In the genomic region with DNA sequence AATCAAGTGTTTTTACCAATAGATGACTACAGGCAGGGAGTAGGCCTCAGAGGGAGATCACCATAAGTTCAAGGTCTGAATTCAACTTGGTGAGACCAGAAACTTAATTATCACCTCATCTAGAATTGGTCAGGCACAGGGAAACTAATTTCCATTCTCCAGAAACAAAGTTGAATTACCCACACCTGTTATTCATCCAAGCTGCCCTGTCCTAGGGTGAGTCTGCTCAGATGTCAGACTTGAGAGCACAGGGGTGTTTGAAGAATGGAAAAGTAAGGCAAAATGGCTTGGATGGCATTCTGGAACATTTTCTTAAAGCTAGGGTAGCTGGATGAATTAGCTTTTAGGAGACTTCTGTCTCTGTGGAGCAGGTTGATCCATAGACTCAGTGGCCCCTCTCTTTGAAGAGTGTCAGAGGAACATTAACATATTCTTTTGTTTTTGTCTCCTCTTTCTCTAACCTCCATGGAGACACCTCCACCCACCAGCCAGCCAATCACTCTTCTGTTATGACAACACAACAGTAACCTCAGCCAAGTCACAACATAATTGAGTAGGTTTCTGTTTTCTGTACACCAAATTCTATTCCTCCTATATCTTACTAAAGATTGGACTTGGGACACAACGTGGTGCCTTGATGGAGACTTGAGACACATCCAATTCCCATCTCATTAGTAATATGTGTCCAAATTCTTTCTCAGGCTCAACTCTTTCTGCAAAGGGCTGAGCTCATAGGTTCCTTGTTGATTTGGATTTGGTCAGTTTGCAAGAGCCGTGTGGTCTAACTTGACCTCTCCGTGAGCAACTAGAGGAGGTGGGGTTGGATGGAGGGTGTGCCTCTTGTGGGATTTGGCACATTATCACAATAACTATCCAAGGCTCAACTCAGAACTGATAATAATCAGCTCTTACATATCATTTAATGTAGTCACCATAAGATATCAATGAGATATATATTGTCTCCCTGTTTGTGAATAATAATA, we compare ENCODE assay signal across 27 cellular contexts. TPM values are rescaled to one million over a fixed set of nuclear protein-coding genes. Genes with fewer than 3 reads are reported as not detected.
DNase-seq lines count a peak whose midpoint lies in the region; ATAC-seq and TF ChIP-seq lines count a peak whose summit lies in the region.
"Had no signal": no experiment of that assay in that cellular context is flagged by ENCODE, and none has a peak within 500 bp of the region (broad histone marks: within the 10 kb centered on the region; RNA-seq: fewer than 3 reads in every experiment).

No MANE protein-coding gene starts in this region.

- peak overlapping the region; percentile 57 for H3K27ac ChIP-seq in CD8-positive, alpha-beta memory T cell (ENCODE audit: low read depth, low read length)
- H3K27ac ChIP-seq: colonic mucosa, epithelial cell of prostate, VCaP had no signal

- peaks cover 2% of the 10 kb centered on the region for H3K36me3 Mint-ChIP-seq in activated CD8-positive, alpha-beta memory T cell treated with anti-CD3 and anti-CD28 coated beads, Interleukin-2, amount 10 ng/mL, durations not matched to agents 7 days and 5 days
- peaks cover 0 to 8% (median 0%) of the 10 kb centered on the region in 3 donors for H3K36me3 Mint-ChIP-seq in CD8-positive, alpha-beta memory T cell
- H3K36me3 Mint-ChIP-seq in progenitor cell of endocrine pancreas (ENCODE audit: insufficient read depth) = no peaks in the 10 kb centered on the region
- H3K36me3 Mint-ChIP-seq: type B pancreatic cell had no signal

- DNase-seq in activated CD8-positive, alpha-beta memory T cell treated with anti-CD3 and anti-CD28 coated beads, Interleukin-2, amount 10 ng/mL, durations not matched to agents 7 days and 5 days = no peak
- DNase-seq in activated CD8-positive, alpha-beta memory T cell treated with anti-CD3 and anti-CD28 coated beads for 24 hours = no peak
- DNase-seq in CD8-positive, alpha-beta memory T cell = no peak
- peak; percentile 0 to 26 for DNase-seq in erythroblast (lab: John Stamatoyannopoulos, UW)
- DNase-seq in progenitor cell of endocrine pancreas (ENCODE audit: low spot score, unreplicated experiment) = no peak
- no peak for DNase-seq in NCI-H82 treated with DMSO at 0.1 percent for 48 hours (lab: John Stamatoyannopoulos, UW; ENCODE audit: unreplicated experiment)
- DNase-seq: activated naive CD4-positive, alpha-beta T cell treated with anti-CD3 and anti-CD28 coated beads, Interleukin-2, amount 50 U/mL, for 16 hours; BE2C; colonic mucosa; DMS53; effector CD8-positive, alpha-beta T cell; left ventricle myocardium superior; NCI-H187; NCI-H526; occipital lobe; SHP77; stimulated activated CD8-positive, alpha-beta memory T cell treated with anti-CD3 and anti-CD28 coated beads, Interleukin-4, amount 100 ng/mL, for 48 hours had no signal

- H3K9me3 ChIP-seq in CD8-positive, alpha-beta memory T cell (ENCODE audit: low read length) = no peaks in the 10 kb centered on the region
- H3K9me3 ChIP-seq: BE2C, colonic mucosa had no signal

- no peaks in the 10 kb centered on the region for H3K27me3 ChIP-seq in CD8-positive, alpha-beta memory T cell (ENCODE audit: insufficient read depth, low read length, poor library complexity, severe bottlenecking)
- H3K27me3 ChIP-seq: BE2C, colonic mucosa had no signal

- TF ChIP-seq POLR2A in erythroblast (IDR thresholded peaks at IDR 0.05; ENCODE audit: low read length) = peak; percentile 19

- H3K4me3 ChIP-seq in CD8-positive, alpha-beta memory T cell (ENCODE audit: low read length) = no peak overlapping the region
- H3K4me3 ChIP-seq: colonic mucosa had no signal

- peak; percentile 42 for ATAC-seq in activated CD8-positive, alpha-beta memory T cell treated with anti-CD3 and anti-CD28 coated beads, Interleukin-2, amount 10 ng/mL, durations not matched to agents 7 days and 5 days
- peak; percentile 55 for ATAC-seq in HG03159 (IDR thresholded peaks at IDR 0.05; ENCODE audit: unreplicated experiment)
- no peak for ATAC-seq in GM21390 (IDR thresholded peaks at IDR 0.05; ENCODE audit: unreplicated experiment)
- ATAC-seq: left ventricle myocardium superior, Panc1 had no signal

- TF ChIP-seq CTCF in progenitor cell of endocrine pancreas (IDR thresholded peaks at IDR 0.05; ENCODE audit: unreplicated experiment) = no peak

- CTCF ChIA-PET in activated CD8-positive, alpha-beta memory T cell treated with anti-CD3 and anti-CD28 coated beads, Interleukin-2, amount 10 ng/mL, durations not matched to agents 7 days and 5 days (lab: Charles Lee) = interaction anchor here (2.5 kb wide), 1 partner anchor 9 kb away, joined by 10 read pairs; no protein-coding TSS in a partner anchor
- CTCF ChIA-PET in CD8-positive, alpha-beta memory T cell (lab: Charles Lee) = no interaction called here

- no peak overlapping the region for H3K4me3 Mint-ChIP-seq in activated CD8-positive, alpha-beta memory T cell treated with anti-CD3 and anti-CD28 coated beads, Interleukin-2, amount 10 ng/mL, durations not matched to agents 7 days and 5 days
- H3K4me3 Mint-ChIP-seq in CD8-positive, alpha-beta memory T cell = no peak overlapping the region
- H3K4me3 Mint-ChIP-seq in progenitor cell of endocrine pancreas (ENCODE audit: low read depth) = no peak overlapping the region
- H3K4me3 Mint-ChIP-seq: type B pancreatic cell had no signal

- H3K27me3 Mint-ChIP-seq in activated CD8-positive, alpha-beta memory T cell treated with anti-CD3 and anti-CD28 coated beads, Interleukin-2, amount 10 ng/mL, durations not matched to agents 7 days and 5 days = no peaks in the 10 kb centered on the region
- H3K27me3 Mint-ChIP-seq in CD8-positive, alpha-beta memory T cell = peaks cover 0 to 1% of the 10 kb centered on the region in 2 donors
- H3K27me3 Mint-ChIP-seq in progenitor cell of endocrine pancreas = no peaks in the 10 kb centered on the region
- H3K27me3 Mint-ChIP-seq: type B pancreatic cell had no signal

- H3K9me3 Mint-ChIP-seq in activated CD8-positive, alpha-beta memory T cell treated with anti-CD3 and anti-CD28 coated beads, Interleukin-2, amount 10 ng/mL, durations not matched to agents 7 days and 5 days (ENCODE audit: low read depth) = peaks cover 3% of the 10 kb centered on the region
- H3K9me3 Mint-ChIP-seq in CD8-positive, alpha-beta memory T cell = no peaks in the 10 kb centered on the region
- peaks cover 15% of the 10 kb centered on the region for H3K9me3 Mint-ChIP-seq in progenitor cell of endocrine pancreas (ENCODE audit: low read depth)
- H3K9me3 Mint-ChIP-seq: type B pancreatic cell had no signal

- peaks cover 19% of the 10 kb centered on the region for H3K4me1 Mint-ChIP-seq in activated CD8-positive, alpha-beta memory T cell treated with anti-CD3 and anti-CD28 coated beads, Interleukin-2, amount 10 ng/mL, durations not matched to agents 7 days and 5 days
- H3K4me1 Mint-ChIP-seq in CD8-positive, alpha-beta memory T cell = peaks cover 0 to 9% (median 6%) of the 10 kb centered on the region in 3 donors
- H3K4me1 Mint-ChIP-seq in progenitor cell of endocrine pancreas (ENCODE audit: low read depth) = peaks cover 1% of the 10 kb centered on the region

- no peak overlapping the region for H3K27ac Mint-ChIP-seq in activated CD8-positive, alpha-beta memory T cell treated with anti-CD3 and anti-CD28 coated beads, Interleukin-2, amount 10 ng/mL, durations not matched to agents 7 days and 5 days
- peak overlapping the region in 1 of 8 donors; percentile 12 for H3K27ac Mint-ChIP-seq in CD8-positive, alpha-beta memory T cell
- H3K27ac Mint-ChIP-seq in progenitor cell of endocrine pancreas = no peak overlapping the region
- H3K27ac Mint-ChIP-seq: type B pancreatic cell had no signal

- H3K4me1 ChIP-seq in CD8-positive, alpha-beta memory T cell (ENCODE audit: insufficient read depth, low read length) = no peaks in the 10 kb centered on the region
- H3K4me1 ChIP-seq: BE2C, colonic mucosa had no signal

- no peaks in the 10 kb centered on the region for H3K36me3 ChIP-seq in CD8-positive, alpha-beta memory T cell (ENCODE audit: insufficient read depth, low read length)
- H3K36me3 ChIP-seq: BE2C, colonic mucosa had no signal

- POLR2A ChIA-PET in CD8-positive, alpha-beta memory T cell (lab: Charles Lee) = no interaction called here

RNA-seq across cellular contexts. Expression of gene VSIG4, which starts 45.1 kb away (rescaled TPM):
- total RNA-seq in activated CD8-positive, alpha-beta memory T cell treated with anti-CD3 and anti-CD28 coated beads, Interleukin-2, amount 10 ng/mL, durations not matched to agents 7 days and 5 days = not detected
- under 1 TPM; 0.64 to 0.68 TPM for total RNA-seq in CD8-positive, alpha-beta memory T cell
- 2.5 TPM for polyA plus RNA-seq in CD8-positive, alpha-beta memory T cell
- not detected in 2 replicates for total RNA-seq in progenitor cell of endocrine pancreas
- total RNA-seq: LHCN-M2; pulmonary artery endothelial cell; T-helper 2 cell treated with Interferon-gamma antibody and Interleukin-4, amounts not matched to agents 100 ng/mL and 5 ng/mL, for 36 hours had no signal
- polyA plus RNA-seq: keratinocyte had no signal

Comparison
In these comparisons a context has a peak if more than half of its experiments do, and no peak if none do; other contexts are left out.
1. DNase-seq: peak in erythroblast (2 of 2); none in activated CD8-positive, alpha-beta memory T cell treated with anti-CD3 and anti-CD28 coated beads, Interleukin-2, amount 10 ng/mL, durations not matched to agents 7 days and 5 days (single experiment), activated CD8-positive, alpha-beta memory T cell treated with anti-CD3 and anti-CD28 coated beads for 24 hours (single experiment), CD8-positive, alpha-beta memory T cell (0 of 5), progenitor cell of endocrine pancreas (single experiment) and NCI-H82 treated with DMSO at 0.1 percent for 48 hours (single experiment).